ENCODE assay signal across 1 cellular context in the genomic region with DNA sequence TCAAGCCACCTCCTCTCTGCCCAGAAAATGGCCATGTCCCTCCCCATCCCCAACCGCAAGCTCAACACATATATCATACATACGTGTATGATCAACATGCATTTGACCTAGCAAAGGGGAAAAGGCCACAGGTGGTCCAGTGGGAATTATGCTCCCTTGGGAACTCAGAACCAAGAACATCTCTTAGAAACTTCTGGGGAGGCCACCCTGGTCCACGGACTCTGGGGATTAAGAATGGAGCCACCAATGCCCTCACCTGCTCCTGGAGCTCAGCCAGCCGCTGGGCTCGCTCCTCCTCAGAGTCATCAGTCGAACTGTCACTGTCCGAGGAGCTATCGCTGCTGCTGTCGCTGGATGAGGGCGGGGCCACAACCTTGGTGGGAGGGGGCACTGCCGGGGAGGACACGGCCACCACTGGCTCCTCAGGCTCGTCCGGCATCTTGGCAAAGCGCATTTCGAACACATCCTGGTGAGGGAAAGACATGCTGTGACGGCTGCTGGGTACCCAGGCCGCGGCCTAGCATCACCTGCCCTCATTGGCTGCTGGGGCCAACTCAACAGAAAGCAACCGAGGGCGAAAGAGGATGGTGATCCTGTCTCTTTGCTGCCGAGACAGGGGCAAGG.
TF ChIP-seq lines count a peak whose summit lies in the region.

No MANE protein-coding gene starts in this region.

TF ChIP-seq in HepG2, 621 proteins besides CTCF, POLR2A, EP300 and RAD21:
- TF ChIP-seq RBM22 (optimal IDR thresholded peaks at IDR 0.05; ENCODE audit: low read length) (peak; percentile 56), ZBTB38 (CRISPR knock-in tag; IDR thresholded peaks at IDR 0.05) (0 out of 2 replicates have a peak, but pooled peaks have one; percentile 24), IKZF4 (CRISPR knock-in tag; IDR thresholded peaks at IDR 0.05; ENCODE audit: borderline replicate concordance, low read depth, not compliant biosample characterization) (no peak), ZNF160 (CRISPR knock-in tag; IDR thresholded peaks at IDR 0.05) (no peak), AGO2 (optimal IDR thresholded peaks at IDR 0.05; ENCODE audit: low read depth, low read length) (peak; percentile 66)
